In the genomic region with DNA sequence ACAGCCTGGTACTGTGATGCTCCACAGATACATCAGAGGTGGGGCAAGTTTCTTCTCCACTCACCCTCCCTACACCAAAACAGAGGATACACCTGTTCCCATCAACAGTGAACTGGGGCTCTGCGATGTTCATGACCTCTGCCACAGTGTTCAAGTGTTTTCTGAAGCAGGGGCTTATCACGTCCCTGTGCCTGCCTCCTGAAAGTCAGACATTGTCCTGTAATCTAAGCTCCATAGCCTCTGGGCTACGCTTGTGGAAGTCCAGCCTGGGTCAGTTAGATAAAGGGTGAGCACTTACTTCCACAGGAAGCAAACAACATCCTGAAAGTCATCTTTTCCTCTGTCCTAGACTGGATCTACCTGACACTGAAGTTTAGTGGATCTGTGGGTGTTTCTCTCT, we compare ENCODE assay signal across 14 cellular contexts. TPM values are rescaled to one million over a fixed set of nuclear protein-coding genes. Genes with fewer than 3 reads are reported as not detected.
"Had no signal": no experiment of that assay in that cellular context is flagged by ENCODE, and none has a peak within 500 bp of the region (broad histone marks: within the 10 kb centered on the region; RNA-seq: fewer than 3 reads in every experiment).

No MANE protein-coding gene starts in this region.

- H3K27ac ChIP-seq: hepatocyte, sigmoid colon, thoracic aorta, upper lobe of right lung had no signal

- H3K36me3 ChIP-seq: gastrocnemius medialis, sigmoid colon, thoracic aorta, upper lobe of right lung had no signal

- DNase-seq: activated CD4-positive, alpha-beta T cell treated with anti-CD3 and anti-CD28 coated beads, Interleukin-2, amount 10 ng/mL, durations not matched to agents 7 days and 5 days; activated naive CD8-positive, alpha-beta T cell treated with anti-CD3 and anti-CD28 coated beads, Interleukin-2, amount 10 ng/mL, durations not matched to agents 7 days and 5 days; effector memory CD8-positive, alpha-beta T cell; gastrocnemius medialis; mesendoderm; sigmoid colon; stimulated activated CD4-positive, alpha-beta T cell treated with anti-CD3 and anti-CD28 coated beads, Interleukin-1b, Interleukin-23, amount 100 ng/mL, for 48 hours; upper lobe of right lung had no signal

- ATAC-seq: effector memory CD8-positive, alpha-beta T cell; gastrocnemius medialis had no signal

- H3K9me3 ChIP-seq: gastrocnemius medialis, sigmoid colon, thoracic aorta, upper lobe of right lung had no signal

- FAIRE-seq: keratinocyte had no signal

- H3K4me3 ChIP-seq: gastrocnemius medialis, hepatocyte, sigmoid colon, thoracic aorta, upper lobe of right lung had no signal

- H3K27me3 ChIP-seq: gastrocnemius medialis, hepatocyte, sigmoid colon, upper lobe of right lung had no signal

RNA-seq across cellular contexts. Expression of gene MRO, which starts 20.2 kb away (rescaled TPM):
- total RNA-seq: activated CD4-positive, alpha-beta T cell treated with anti-CD3 and anti-CD28 coated beads, Interleukin-2, amount 10 ng/mL, durations not matched to agents 7 days and 5 days; activated naive CD8-positive, alpha-beta T cell treated with anti-CD3 and anti-CD28 coated beads, Interleukin-2, amount 10 ng/mL, durations not matched to agents 7 days and 5 days; epithelial cell of proximal tubule; progenitor cell of endocrine pancreas; T-helper 1 cell treated with Interleukin-12 subunit alpha and Interleukin-12 subunit beta and Interleukin-4 antibody, amounts not matched to agents 30 ng/mL and 1 ng/mL, for 36 hours had no signal
- polyA plus RNA-seq: keratinocyte had no signal
